Comparison of ENCODE assay signal across 8 cellular contexts in genomic region chr5:5494489-5495402, GRCh38.
DNase-seq lines count a peak whose midpoint lies in the region; ATAC-seq and TF ChIP-seq lines count a peak whose summit lies in the region.

No MANE protein-coding gene starts in this region.

- no peak for TF ChIP-seq CTCF in left lung (IDR thresholded peaks at IDR 0.05)

- H3K36me3 ChIP-seq in BLaER1 treated with 17β-estradiol and CSF1 and Interleukin-3, amounts not matched to agents 10 nM and 100 nM = peaks cover 6 to 15% (median 11%) of the 10 kb centered on the region in 11 experiments; a peak in 19 of 22 replicates
- H3K36me3 ChIP-seq in left lung = peaks cover 0 to 6% of the 10 kb centered on the region in 2 donors

- DNase-seq in HT-29 (ENCODE audit: low spot score) = peak; percentile 43
- DNase-seq in activated CD4-positive, alpha-beta T cell treated with anti-CD3 and anti-CD28 coated beads for 1 hour = peak; percentile 79
- DNase-seq in cerebellar cortex (ENCODE audit: low spot score) = peak; percentile 83
- DNase-seq in left lung = peak; percentile 84 to 94
- peak; percentile 70 for DNase-seq in stimulated activated CD8-positive, alpha-beta memory T cell treated with anti-CD3 and anti-CD28 coated beads, Interleukin-12 subunit alpha, Interleukin-12 subunit beta, amount 100 ng/mL, for 4 hours (ENCODE audit: low read depth)
- no peak for DNase-seq in NCI-H1694 treated with DMSO at 0.1 percent for 48 hours (lab: John Stamatoyannopoulos, UW)

- H3K27ac ChIP-seq in BLaER1 treated with 17β-estradiol and CSF1 and Interleukin-3, amounts not matched to agents 10 nM and 100 nM = no peak overlapping the region
- H3K27ac ChIP-seq in left lung = no peak overlapping the region

- peak overlapping the region in 7 of 11 experiments; percentile 8 to 48 (median 25); a peak in 9 of 22 replicates for H3K4me2 ChIP-seq in BLaER1 treated with 17β-estradiol and CSF1 and Interleukin-3, amounts not matched to agents 10 nM and 100 nM

- no peaks in the 10 kb centered on the region for H3K9me3 ChIP-seq in BLaER1 treated with 17β-estradiol and CSF1 and Interleukin-3, amounts not matched to agents 10 nM and 100 nM (replicated peaks in 1 of 11)
- H3K9me3 ChIP-seq in left lung = no peaks in the 10 kb centered on the region

- H3K9ac ChIP-seq in BLaER1 treated with 17β-estradiol and CSF1 and Interleukin-3, amounts not matched to agents 10 nM and 100 nM = no peak overlapping the region

- peak; percentile 90 for ATAC-seq in GM19463 (IDR thresholded peaks at IDR 0.05; ENCODE audit: unreplicated experiment)
- ATAC-seq in left lung = peak; percentile 97

- peaks cover 0 to 11% (median 0%) of the 10 kb centered on the region in 11 experiments; a peak in 5 of 22 replicates for H4K20me1 ChIP-seq in BLaER1 treated with 17β-estradiol and CSF1 and Interleukin-3, amounts not matched to agents 10 nM and 100 nM

- peaks cover 7 to 29% (median 14%) of the 10 kb centered on the region in 10 experiments; a peak in 17 of 20 replicates for H3K4me1 ChIP-seq in BLaER1 treated with 17β-estradiol and CSF1 and Interleukin-3, amounts not matched to agents 10 nM and 100 nM
- peaks cover 2 to 14% of the 10 kb centered on the region in 2 donors for H3K4me1 ChIP-seq in left lung

- no peak overlapping the region for H3K4me3 ChIP-seq in BLaER1 treated with 17β-estradiol and CSF1 and Interleukin-3, amounts not matched to agents 10 nM and 100 nM
- H3K4me3 ChIP-seq in left lung = peak overlapping the region in 1 of 2 donors; percentile 8

- intact Hi-C loops in left lung (cut with DNase I) = no loop called here

- H3K27me3 ChIP-seq in BLaER1 treated with 17β-estradiol and CSF1 and Interleukin-3, amounts not matched to agents 10 nM and 100 nM = no peaks in the 10 kb centered on the region; a peak in 1 of 22 replicates
- peaks cover 0 to 9% of the 10 kb centered on the region in 2 donors for H3K27me3 ChIP-seq in left lung
